In genomic region chr2:88967844-88968243, GRCh38 we compare ENCODE assay signal across 18 cellular contexts.
A peak's percentile ranks its signal among the peaks of the same experiment; 100 is the strongest.
DNase-seq lines count a peak whose midpoint lies in the region; ATAC-seq and TF ChIP-seq lines count a peak whose summit lies in the region.
"Had no signal": no experiment of that assay in that cellular context is flagged by ENCODE, and none has a peak within 500 bp of the region (broad histone marks: within the 10 kb centered on the region; RNA-seq: fewer than 3 reads in every experiment).

No MANE protein-coding gene starts in this region.

- H3K36me3 ChIP-seq in PC-3 (ENCODE audit: low read depth, low read length) (no peaks in the 10 kb centered on the region), prostate gland (no peaks in the 10 kb centered on the region)

- DNase-seq in A172 (ENCODE audit: low spot score) (peak; percentile 23), Daoy (ENCODE audit: low read depth) (peak; percentile 8), PC-3 (peak; percentile 49), choroid plexus epithelial cell (ENCODE audit: low read depth) (peak; percentile 20), prostate gland (ENCODE audit: low spot score) (no peak)
- no peak for DNase-seq in activated naive CD8-positive, alpha-beta T cell treated with anti-CD3 and anti-CD28 coated beads for 36 hours
- DNase-seq in activated naive CD4-positive, alpha-beta T cell treated with anti-CD3 and anti-CD28 coated beads for 36 hours: no peak
- no peak for DNase-seq in activated naive CD4-positive, alpha-beta T cell treated with Interleukin-2 at 50 U/mL for 16 hours
- DNase-seq: activated CD4-positive, alpha-beta T cell treated with anti-CD3 and anti-CD28 coated beads, Interleukin-2, amount 50 U/mL, for 1 hour; aorta; C1 segment of cervical spinal cord; effector CD4-positive, alpha-beta T cell; NCI-H1436; NCI-H774; nephron progenitor cell; T-helper 1 cell had no signal

- POLR2A ChIA-PET in PC-3 (lab: Charles Lee; ENCODE audit: unreplicated experiment): no interaction called here

- no peak for TF ChIP-seq POLR2A in prostate gland (IDR thresholded peaks at IDR 0.05)

- WGBS in prostate gland: 38% methylated on average over 3 of the region's 3 CpGs

- no peaks in the 10 kb centered on the region for H3K9me3 Mint-ChIP-seq in activated naive CD8-positive, alpha-beta T cell treated with anti-CD3 and anti-CD28 coated beads for 36 hours
- no peaks in the 10 kb centered on the region for H3K9me3 Mint-ChIP-seq in activated naive CD4-positive, alpha-beta T cell treated with anti-CD3 and anti-CD28 coated beads for 36 hours
- H3K9me3 Mint-ChIP-seq: activated T-helper 17 cell treated with anti-CD3 and anti-CD28 coated beads, Interleukin-2, amount 50 U/mL, for 72 hours; stimulated activated naive CD8-positive, alpha-beta T cell treated with anti-CD3 and anti-CD28 coated beads, Interleukin-15, Interleukin-2, amounts not matched to agents 100 ng/mL and 50 ng/mL, for 24 hours had no signal

- H3K4me2 ChIP-seq in PC-3 (ENCODE audit: low read length): no peak overlapping the region

- intact Hi-C loops in PC-3 (cut with micrococcal nuclease) (no loop called here), prostate gland (cut with DNase I) (no loop called here)
- intact Hi-C loops in activated naive CD4-positive, alpha-beta T cell treated with anti-CD3 and anti-CD28 coated beads for 36 hours (cut with micrococcal nuclease): no loop called here

- no peak overlapping the region for H3K4me3 ChIP-seq in PC-3 (ENCODE audit: low read length)
- H3K4me3 ChIP-seq in choroid plexus epithelial cell (ENCODE audit: low read depth, low read length): no peak overlapping the region
- no peak overlapping the region for H3K4me3 ChIP-seq in prostate gland

- H3K27ac Mint-ChIP-seq in activated naive CD8-positive, alpha-beta T cell treated with anti-CD3 and anti-CD28 coated beads for 36 hours: no peak overlapping the region
- no peak overlapping the region for H3K27ac Mint-ChIP-seq in activated naive CD4-positive, alpha-beta T cell treated with anti-CD3 and anti-CD28 coated beads for 36 hours
- H3K27ac Mint-ChIP-seq: activated T-helper 17 cell treated with anti-CD3 and anti-CD28 coated beads, Interleukin-2, amount 50 U/mL, for 72 hours; nephron progenitor cell; stimulated activated naive CD8-positive, alpha-beta T cell treated with anti-CD3 and anti-CD28 coated beads, Interleukin-15, Interleukin-2, amounts not matched to agents 100 ng/mL and 50 ng/mL, for 24 hours had no signal

- no peak overlapping the region for H3K9ac ChIP-seq in PC-3 (ENCODE audit: low read length)

- no peak overlapping the region for H3K27ac ChIP-seq in PC-3 (ENCODE audit: low read length)
- no peak overlapping the region for H3K27ac ChIP-seq in prostate gland

- H3K4me3 Mint-ChIP-seq in activated naive CD8-positive, alpha-beta T cell treated with anti-CD3 and anti-CD28 coated beads for 36 hours: no peak overlapping the region
- no peak overlapping the region for H3K4me3 Mint-ChIP-seq in activated naive CD4-positive, alpha-beta T cell treated with anti-CD3 and anti-CD28 coated beads for 36 hours
- H3K4me3 Mint-ChIP-seq: activated T-helper 17 cell treated with anti-CD3 and anti-CD28 coated beads, Interleukin-2, amount 50 U/mL, for 72 hours; nephron progenitor cell; stimulated activated naive CD8-positive, alpha-beta T cell treated with anti-CD3 and anti-CD28 coated beads, Interleukin-15, Interleukin-2, amounts not matched to agents 100 ng/mL and 50 ng/mL, for 24 hours had no signal

- H3F3A ChIP-seq in PC-3 (ENCODE audit: low read length, unreplicated experiment): no peaks in the 10 kb centered on the region

- H3K9me3 ChIP-seq in PC-3 (ENCODE audit: low read length) (no peaks in the 10 kb centered on the region), prostate gland (no peaks in the 10 kb centered on the region)

- H2AFZ ChIP-seq in PC-3 (ENCODE audit: low read length): no peak overlapping the region

- BruUV-seq in PC-3 (replicated peaks; lab: Mats Ljungman, UMichigan): no TSS peak

- H3K27me3 ChIP-seq in PC-3 (ENCODE audit: low read length) (0 out of 2 replicates have a peak, but pooled peaks cover 5% of the 10 kb centered on the region), prostate gland (replicated peaks; ENCODE audit: insufficient read depth) (no peaks in the 10 kb centered on the region)

- H3K4me1 Mint-ChIP-seq in activated naive CD8-positive, alpha-beta T cell treated with anti-CD3 and anti-CD28 coated beads for 36 hours: no peaks in the 10 kb centered on the region
- no peaks in the 10 kb centered on the region for H3K4me1 Mint-ChIP-seq in activated naive CD4-positive, alpha-beta T cell treated with anti-CD3 and anti-CD28 coated beads for 36 hours (ENCODE audit: low read depth)
- H3K4me1 Mint-ChIP-seq: activated T-helper 17 cell treated with anti-CD3 and anti-CD28 coated beads, Interleukin-2, amount 50 U/mL, for 72 hours; nephron progenitor cell had no signal

- no peaks in the 10 kb centered on the region for H4K20me1 ChIP-seq in PC-3 (ENCODE audit: low read length)

- TF ChIP-seq CTCF in PC-3 (conservative IDR thresholded peaks at IDR 0.05; ENCODE audit: low read depth, low read length) (peak; percentile 62), choroid plexus epithelial cell (conservative IDR thresholded peaks at IDR 0.05; ENCODE audit: low read depth, low read length) (peak; percentile 34), prostate gland (IDR thresholded peaks at IDR 0.05) (no peak)

- H3K9me2 ChIP-seq in PC-3 (replicated peaks; ENCODE audit: low read length): no peaks in the 10 kb centered on the region

- H3K27me3 Mint-ChIP-seq in activated naive CD8-positive, alpha-beta T cell treated with anti-CD3 and anti-CD28 coated beads for 36 hours: no peaks in the 10 kb centered on the region
- H3K27me3 Mint-ChIP-seq in activated naive CD4-positive, alpha-beta T cell treated with anti-CD3 and anti-CD28 coated beads for 36 hours (ENCODE audit: low read depth): no peaks in the 10 kb centered on the region
- H3K27me3 Mint-ChIP-seq: stimulated activated naive CD8-positive, alpha-beta T cell treated with anti-CD3 and anti-CD28 coated beads, Interleukin-15, Interleukin-2, amounts not matched to agents 100 ng/mL and 50 ng/mL, for 24 hours had no signal

- H3K36me3 Mint-ChIP-seq in activated naive CD8-positive, alpha-beta T cell treated with anti-CD3 and anti-CD28 coated beads for 36 hours: no peaks in the 10 kb centered on the region
- H3K36me3 Mint-ChIP-seq in activated naive CD4-positive, alpha-beta T cell treated with anti-CD3 and anti-CD28 coated beads for 36 hours (ENCODE audit: low read depth): no peaks in the 10 kb centered on the region

- no peaks in the 10 kb centered on the region for H3K79me2 ChIP-seq in PC-3 (ENCODE audit: low read length)

- peak; percentile 61 for ATAC-seq in PC-3
- ATAC-seq: activated T-helper 17 cell treated with anti-CD3 and anti-CD28 coated beads, Interleukin-2, amount 50 U/mL, for 72 hours had no signal

- H3K4me1 ChIP-seq in PC-3 (ENCODE audit: insufficient read depth, low read length) (no peaks in the 10 kb centered on the region), prostate gland (replicated peaks) (no peaks in the 10 kb centered on the region)

- CTCF ChIA-PET in PC-3 (lab: Charles Lee): no interaction called here
- CTCF ChIA-PET in activated naive CD4-positive, alpha-beta T cell treated with anti-CD3 and anti-CD28 coated beads for 36 hours (lab: Charles Lee): no interaction called here

Comparison
In these comparisons a context has a peak if more than half of its experiments do, and no peak if none do; other contexts are left out.
1. DNase-seq: peak in A172 (single experiment), Daoy (single experiment), PC-3 (single experiment) and choroid plexus epithelial cell (single experiment); none in activated naive CD8-positive, alpha-beta T cell treated with anti-CD3 and anti-CD28 coated beads for 36 hours (single experiment), activated naive CD4-positive, alpha-beta T cell treated with anti-CD3 and anti-CD28 coated beads for 36 hours (single experiment), prostate gland (single experiment) and activated naive CD4-positive, alpha-beta T cell treated with Interleukin-2 at 50 U/mL for 16 hours (single experiment).
2. CTCF ChIP-seq: peak in PC-3 (single experiment) and choroid plexus epithelial cell (single experiment); none in prostate gland (0 of 4).